Comparison of ENCODE assay signal across 17 cellular contexts in the genomic region with DNA sequence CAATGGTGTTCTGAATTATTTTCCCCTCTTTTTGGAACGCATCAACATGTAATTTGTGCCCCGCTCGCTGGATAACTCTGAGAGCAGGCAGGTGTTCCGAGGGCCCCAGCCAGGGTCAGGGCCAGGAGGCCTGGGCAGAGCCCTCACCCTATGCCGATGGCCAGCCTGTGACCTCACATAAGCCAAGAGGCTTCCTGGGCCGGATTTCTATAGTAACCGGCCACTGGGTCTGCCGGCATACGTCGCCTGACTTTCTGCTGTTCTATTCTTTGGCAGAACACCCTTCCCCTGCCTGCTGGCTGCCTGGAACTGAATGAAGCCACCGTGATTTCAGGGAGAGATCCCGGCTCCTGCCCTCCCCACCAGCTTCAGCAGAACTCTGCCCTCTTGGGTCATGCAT.
"Had no signal": no experiment of that assay in that cellular context is flagged by ENCODE, and none has a peak within 500 bp of the region (broad histone marks: within the 10 kb centered on the region; RNA-seq: fewer than 3 reads in every experiment).

No MANE protein-coding gene starts in this region.

- H3K4me1 ChIP-seq: foreskin keratinocyte, transverse colon had no signal

- DNase-seq: effector memory CD8-positive, alpha-beta T cell; foreskin keratinocyte; head of caudate nucleus; left colon; left ventricle myocardium superior; midbrain; spleen; stimulated activated CD4-positive, alpha-beta T cell treated with anti-CD3 and anti-CD28 coated beads, Interleukin-2, amount 100 ng/mL, for 24 hours; stimulated activated CD4-positive, alpha-beta T cell treated with anti-CD3 and anti-CD28 coated beads, Interleukin-4, amount 100 ng/mL, for 4 hours; stimulated activated naive CD4-positive, alpha-beta T cell; transverse colon had no signal

- H3K9me3 ChIP-seq: spleen, stomach, thoracic aorta, transverse colon had no signal

- H3K79me2 ChIP-seq: hepatocyte had no signal

- H3K9me3 Mint-ChIP-seq: effector memory CD8-positive, alpha-beta T cell; natural killer cell treated with Interleukin-12 subunit alpha and Interleukin-12 subunit beta and Interleukin-15 and Interleukin-18, amount 100 ng/mL, for 72 hours had no signal

- H2AFZ ChIP-seq: hepatocyte had no signal

- H3K4me3 Mint-ChIP-seq: effector memory CD8-positive, alpha-beta T cell; natural killer cell treated with Interleukin-12 subunit alpha and Interleukin-12 subunit beta and Interleukin-15 and Interleukin-18, amount 100 ng/mL, for 72 hours had no signal

- H3K27ac Mint-ChIP-seq: effector memory CD8-positive, alpha-beta T cell; natural killer cell treated with Interleukin-12 subunit alpha and Interleukin-12 subunit beta and Interleukin-15 and Interleukin-18, amount 100 ng/mL, for 72 hours had no signal

- H3K4me3 ChIP-seq: hepatocyte, lung, spleen, stomach, thoracic aorta, transverse colon had no signal

- ATAC-seq: effector memory CD8-positive, alpha-beta T cell; foreskin keratinocyte; left colon; left ventricle myocardium superior; natural killer cell treated with Interleukin-12 subunit alpha and Interleukin-12 subunit beta and Interleukin-15 and Interleukin-18, amount 100 ng/mL, for 72 hours; sciatic nerve had no signal

- H3K27me3 ChIP-seq: foreskin keratinocyte, hepatocyte, stomach, transverse colon had no signal

- H3K4me2 ChIP-seq: hepatocyte had no signal

- H3K36me3 Mint-ChIP-seq: natural killer cell treated with Interleukin-12 subunit alpha and Interleukin-12 subunit beta and Interleukin-15 and Interleukin-18, amount 100 ng/mL, for 72 hours had no signal

- H3K27ac ChIP-seq: foreskin keratinocyte, hepatocyte, spleen, stomach, thoracic aorta, transverse colon had no signal

- H3K36me3 ChIP-seq: spleen, stomach, thoracic aorta, transverse colon had no signal
